2 cellular contexts compared by ENCODE assay signal in genomic region chr5:117761190-117761589, GRCh38.
TF ChIP-seq lines count a peak whose summit lies in the region.

No MANE protein-coding gene starts in this region.

TF ChIP-seq in GM23338, 12 proteins besides CTCF, POLR2A, EP300 and RAD21 (continued from another document):
- TF ChIP-seq ZNF462 (CRISPR knock-in tag; IDR thresholded peaks at IDR 0.05) (no peak), ETS1 (IDR thresholded peaks at IDR 0.05) (no peak)

TF ChIP-seq in WTC11, 78 proteins besides CTCF, POLR2A, EP300 and RAD21 (continued from another document):
- no peak for TF ChIP-seq FOXP4 (CRISPR knock-in tag; IDR thresholded peaks at IDR 0.05)
- no peak for TF ChIP-seq CDX4 (CRISPR knock-in tag; IDR thresholded peaks at IDR 0.05; ENCODE audit: borderline replicate concordance)
- no peak for TF ChIP-seq NFE2L1 (CRISPR knock-in tag; IDR thresholded peaks at IDR 0.05)
- no peak for TF ChIP-seq ZNF281 (CRISPR knock-in tag; IDR thresholded peaks at IDR 0.05)
- no peak for TF ChIP-seq ZNF138 (CRISPR knock-in tag; conservative IDR thresholded peaks at IDR 0.05)
- no peak for TF ChIP-seq GTF2I (CRISPR knock-in tag; conservative IDR thresholded peaks at IDR 0.05)
- TF ChIP-seq CREB1 (CRISPR knock-in tag; IDR thresholded peaks at IDR 0.05): no peak
- no peak for TF ChIP-seq STAT6 (CRISPR knock-in tag; conservative IDR thresholded peaks at IDR 0.05; ENCODE audit: low read depth)
- TF ChIP-seq CREM (CRISPR knock-in tag; IDR thresholded peaks at IDR 0.05): no peak
- TF ChIP-seq SMAD4 (CRISPR knock-in tag; IDR thresholded peaks at IDR 0.05): no peak
- no peak for TF ChIP-seq AFF4 (CRISPR knock-in tag; IDR thresholded peaks at IDR 0.05; ENCODE audit: borderline replicate concordance)
